In the genomic region with DNA sequence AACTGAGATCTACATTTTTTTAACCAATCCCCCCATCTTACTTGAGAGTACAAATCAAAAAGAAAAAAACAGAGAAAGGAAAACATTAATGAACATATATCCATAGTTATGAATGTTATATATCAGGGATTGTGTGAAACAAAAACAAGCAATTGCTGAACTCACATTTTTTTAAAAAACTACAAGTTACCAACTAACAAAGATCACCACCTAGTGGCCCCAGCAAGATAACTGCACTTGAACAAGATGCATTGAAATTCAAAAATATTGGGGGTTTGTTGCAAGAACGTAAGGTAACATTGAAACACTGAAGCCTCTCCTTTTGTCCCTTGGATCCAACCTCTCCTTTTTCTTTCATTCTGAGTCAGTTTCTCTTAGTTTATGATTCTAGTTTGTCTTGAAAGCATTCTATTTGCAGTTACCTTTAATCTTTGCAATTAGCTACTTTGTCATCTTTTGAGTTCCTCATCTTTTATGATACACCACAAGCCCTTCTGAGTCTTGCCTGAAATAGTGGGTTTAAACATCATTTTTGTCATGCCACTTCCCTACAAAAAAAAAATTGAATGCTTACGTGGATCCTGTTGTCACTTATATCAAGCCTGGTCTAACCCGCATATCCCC, we compare ENCODE assay signal across 1 cellular context.
TF ChIP-seq lines count a peak whose summit lies in the region.

No MANE protein-coding gene starts in this region.

TF ChIP-seq in WTC11, 78 proteins besides CTCF, POLR2A, EP300 and RAD21 (continued from another document):
- TF ChIP-seq, protein P1, sequence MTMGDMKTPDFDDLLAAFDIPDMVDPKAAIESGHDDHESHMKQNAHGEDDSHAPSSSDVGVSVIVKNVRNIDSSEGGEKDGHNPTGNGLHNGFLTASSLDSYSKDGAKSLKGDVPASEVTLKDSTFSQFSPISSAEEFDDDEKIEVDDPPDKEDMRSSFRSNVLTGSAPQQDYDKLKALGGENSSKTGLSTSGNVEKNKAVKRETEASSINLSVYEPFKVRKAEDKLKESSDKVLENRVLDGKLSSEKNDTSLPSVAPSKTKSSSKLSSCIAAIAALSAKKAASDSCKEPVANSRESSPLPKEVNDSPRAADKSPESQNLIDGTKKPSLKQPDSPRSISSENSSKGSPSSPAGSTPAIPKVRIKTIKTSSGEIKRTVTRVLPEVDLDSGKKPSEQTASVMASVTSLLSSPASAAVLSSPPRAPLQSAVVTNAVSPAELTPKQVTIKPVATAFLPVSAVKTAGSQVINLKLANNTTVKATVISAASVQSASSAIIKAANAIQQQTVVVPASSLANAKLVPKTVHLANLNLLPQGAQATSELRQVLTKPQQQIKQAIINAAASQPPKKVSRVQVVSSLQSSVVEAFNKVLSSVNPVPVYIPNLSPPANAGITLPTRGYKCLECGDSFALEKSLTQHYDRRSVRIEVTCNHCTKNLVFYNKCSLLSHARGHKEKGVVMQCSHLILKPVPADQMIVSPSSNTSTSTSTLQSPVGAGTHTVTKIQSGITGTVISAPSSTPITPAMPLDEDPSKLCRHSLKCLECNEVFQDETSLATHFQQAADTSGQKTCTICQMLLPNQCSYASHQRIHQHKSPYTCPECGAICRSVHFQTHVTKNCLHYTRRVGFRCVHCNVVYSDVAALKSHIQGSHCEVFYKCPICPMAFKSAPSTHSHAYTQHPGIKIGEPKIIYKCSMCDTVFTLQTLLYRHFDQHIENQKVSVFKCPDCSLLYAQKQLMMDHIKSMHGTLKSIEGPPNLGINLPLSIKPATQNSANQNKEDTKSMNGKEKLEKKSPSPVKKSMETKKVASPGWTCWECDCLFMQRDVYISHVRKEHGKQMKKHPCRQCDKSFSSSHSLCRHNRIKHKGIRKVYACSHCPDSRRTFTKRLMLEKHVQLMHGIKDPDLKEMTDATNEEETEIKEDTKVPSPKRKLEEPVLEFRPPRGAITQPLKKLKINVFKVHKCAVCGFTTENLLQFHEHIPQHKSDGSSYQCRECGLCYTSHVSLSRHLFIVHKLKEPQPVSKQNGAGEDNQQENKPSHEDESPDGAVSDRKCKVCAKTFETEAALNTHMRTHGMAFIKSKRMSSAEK (CRISPR knock-in tag; IDR thresholded peaks at IDR 0.05; ENCODE audit: borderline replicate concordance): no peak
- TF ChIP-seq, protein P2, sequence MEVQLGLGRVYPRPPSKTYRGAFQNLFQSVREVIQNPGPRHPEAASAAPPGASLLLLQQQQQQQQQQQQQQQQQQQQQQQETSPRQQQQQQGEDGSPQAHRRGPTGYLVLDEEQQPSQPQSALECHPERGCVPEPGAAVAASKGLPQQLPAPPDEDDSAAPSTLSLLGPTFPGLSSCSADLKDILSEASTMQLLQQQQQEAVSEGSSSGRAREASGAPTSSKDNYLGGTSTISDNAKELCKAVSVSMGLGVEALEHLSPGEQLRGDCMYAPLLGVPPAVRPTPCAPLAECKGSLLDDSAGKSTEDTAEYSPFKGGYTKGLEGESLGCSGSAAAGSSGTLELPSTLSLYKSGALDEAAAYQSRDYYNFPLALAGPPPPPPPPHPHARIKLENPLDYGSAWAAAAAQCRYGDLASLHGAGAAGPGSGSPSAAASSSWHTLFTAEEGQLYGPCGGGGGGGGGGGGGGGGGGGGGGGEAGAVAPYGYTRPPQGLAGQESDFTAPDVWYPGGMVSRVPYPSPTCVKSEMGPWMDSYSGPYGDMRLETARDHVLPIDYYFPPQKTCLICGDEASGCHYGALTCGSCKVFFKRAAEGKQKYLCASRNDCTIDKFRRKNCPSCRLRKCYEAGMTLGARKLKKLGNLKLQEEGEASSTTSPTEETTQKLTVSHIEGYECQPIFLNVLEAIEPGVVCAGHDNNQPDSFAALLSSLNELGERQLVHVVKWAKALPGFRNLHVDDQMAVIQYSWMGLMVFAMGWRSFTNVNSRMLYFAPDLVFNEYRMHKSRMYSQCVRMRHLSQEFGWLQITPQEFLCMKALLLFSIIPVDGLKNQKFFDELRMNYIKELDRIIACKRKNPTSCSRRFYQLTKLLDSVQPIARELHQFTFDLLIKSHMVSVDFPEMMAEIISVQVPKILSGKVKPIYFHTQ (CRISPR knock-in tag; IDR thresholded peaks at IDR 0.05): no peak
- TF ChIP-seq, protein P3, sequence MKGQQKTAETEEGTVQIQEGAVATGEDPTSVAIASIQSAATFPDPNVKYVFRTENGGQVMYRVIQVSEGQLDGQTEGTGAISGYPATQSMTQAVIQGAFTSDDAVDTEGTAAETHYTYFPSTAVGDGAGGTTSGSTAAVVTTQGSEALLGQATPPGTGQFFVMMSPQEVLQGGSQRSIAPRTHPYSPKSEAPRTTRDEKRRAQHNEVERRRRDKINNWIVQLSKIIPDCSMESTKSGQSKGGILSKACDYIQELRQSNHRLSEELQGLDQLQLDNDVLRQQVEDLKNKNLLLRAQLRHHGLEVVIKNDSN (CRISPR knock-in tag; IDR thresholded peaks at IDR 0.05): no peak
